20 cellular contexts compared by ENCODE assay signal in the genomic region with DNA sequence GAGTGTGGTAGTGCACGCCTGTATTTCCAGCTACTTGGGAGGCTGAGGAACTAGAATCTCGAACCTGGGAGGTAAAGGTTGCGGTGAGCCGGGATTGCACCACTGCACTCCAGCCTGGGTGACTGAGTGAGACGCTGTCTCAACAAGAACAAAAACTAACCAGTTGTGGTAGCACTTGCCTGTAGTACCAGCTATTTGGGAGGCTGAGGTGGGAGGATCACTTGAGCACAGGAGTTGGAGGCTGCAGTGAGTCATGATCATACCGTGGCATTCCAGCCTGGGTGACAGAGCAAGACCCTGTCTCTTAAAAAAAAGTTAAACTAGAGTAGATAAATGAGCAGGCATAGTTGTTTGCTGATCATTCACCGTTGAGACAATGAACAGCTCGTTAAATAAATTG.
"Had no signal": no experiment of that assay in that cellular context is flagged by ENCODE, and none has a peak within 500 bp of the region (broad histone marks: within the 10 kb centered on the region; RNA-seq: fewer than 3 reads in every experiment).

No MANE protein-coding gene starts in this region.

- H3K36me3 Mint-ChIP-seq: natural killer cell had no signal

- H3K27ac Mint-ChIP-seq: memory B cell, natural killer cell had no signal

- DNase-seq: effector memory CD4-positive, alpha-beta T cell; esophagus squamous epithelium; foreskin fibroblast; kidney; left cardiac atrium; left ventricle myocardium inferior; lower lobe of right lung; natural killer cell; small intestine; stimulated activated CD4-positive, alpha-beta T cell treated with anti-CD3 and anti-CD28 coated beads, Interleukin-12 subunit alpha, Interleukin-12 subunit beta, amount 100 ng/mL, for 4 hours; stimulated activated naive CD4-positive, alpha-beta T cell; stomach; substantia nigra; transverse colon had no signal

- H3K4me3 Mint-ChIP-seq: memory B cell, mesothelial cell of epicardium, natural killer cell, neural crest cell had no signal

- H3K4me3 ChIP-seq: esophagus squamous epithelium, left ventricle myocardium inferior, lower lobe of right lung, right atrium auricular region, stomach, thoracic aorta, transverse colon had no signal

- H3K27me3 ChIP-seq: esophagus squamous epithelium, right atrium auricular region, stomach, transverse colon had no signal

- H3K9me3 ChIP-seq: esophagus squamous epithelium, left ventricle myocardium inferior, lower lobe of right lung, right atrium auricular region, stomach, thoracic aorta, transverse colon had no signal

- H3K27ac ChIP-seq: epithelial cell of prostate, esophagus squamous epithelium, lower lobe of right lung, stomach, thoracic aorta, transverse colon had no signal

- H3K27me3 Mint-ChIP-seq: memory B cell had no signal

- H3K9me3 Mint-ChIP-seq: memory B cell, mesothelial cell of epicardium, natural killer cell, neural crest cell had no signal

- H3K36me3 ChIP-seq: esophagus squamous epithelium, left ventricle myocardium inferior, lower lobe of right lung, right atrium auricular region, stomach, thoracic aorta, transverse colon had no signal
